ENCODE assay signal across 15 cellular contexts in the genomic region with DNA sequence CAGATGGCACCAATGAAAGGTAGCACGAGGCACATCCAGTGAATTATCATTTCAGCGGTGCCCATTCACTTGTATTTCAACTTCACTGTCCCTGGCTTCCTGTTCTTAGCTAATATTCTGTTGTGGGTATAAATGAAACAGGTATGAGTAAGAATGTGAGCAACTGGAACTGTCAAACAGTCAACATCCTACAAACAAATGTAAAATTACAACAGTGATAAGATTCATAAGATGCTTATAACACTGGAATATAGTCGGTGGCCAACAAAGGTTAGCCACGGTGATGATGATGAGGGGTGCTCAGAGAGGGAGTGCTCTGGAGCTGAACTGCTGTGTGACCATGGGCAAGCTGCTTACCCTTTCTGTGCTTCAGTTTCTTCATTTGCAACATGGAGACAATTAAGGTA.
DNase-seq lines count a peak whose midpoint lies in the region; ATAC-seq, FAIRE-seq and TF ChIP-seq lines count a peak whose summit lies in the region.
"Had no signal": no experiment of that assay in that cellular context is flagged by ENCODE, and none has a peak within 500 bp of the region (broad histone marks: within the 10 kb centered on the region; RNA-seq: fewer than 3 reads in every experiment).

No MANE protein-coding gene starts in this region.

- H3K4me2 ChIP-seq in OCI-LY3 (ENCODE audit: low read length) = peak overlapping the region; percentile 59

- H3K4me1 ChIP-seq in OCI-LY3 (ENCODE audit: low read length) (peaks cover 48% of the 10 kb centered on the region), esophagus muscularis mucosa (peaks cover 0 to 8% (median 6%) of the 10 kb centered on the region in 4 donors), A673 (ENCODE audit: insufficient read depth, low read length, poor library complexity, severe bottlenecking) (peaks cover 4% of the 10 kb centered on the region)
- H3K4me1 ChIP-seq: tibial nerve had no signal

- H2AFZ ChIP-seq in OCI-LY3 (ENCODE audit: low read depth, low read length) = peak overlapping the region; percentile 2; the same call in 1 of the 2 replicates
- H2AFZ ChIP-seq: GM23248 had no signal

- CTCF ChIA-PET in A673 (lab: Charles Lee) = interaction anchor here (0.5 to 0.7 kb wide), 4 partner anchors 43 to 1778 kb away, joined by 5 to 9 read pairs (median 6); no protein-coding TSS in a partner anchor

- H3K36me3 ChIP-seq in OCI-LY3 (replicated peaks; ENCODE audit: low read depth, low read length) (no peaks in the 10 kb centered on the region), esophagus muscularis mucosa (no peaks in the 10 kb centered on the region), A673 (ENCODE audit: insufficient read depth, low read length, poor library complexity, severe bottlenecking) (no peaks in the 10 kb centered on the region)
- H3K36me3 ChIP-seq: MG63, tibial nerve had no signal

- WGBS in esophagus muscularis mucosa = 89% methylated on average over 4 of the region's 4 CpGs

- TF ChIP-seq CTCF in OCI-LY3 (IDR thresholded peaks at IDR 0.05; ENCODE audit: low read depth, low read length) (no peak), esophagus muscularis mucosa (IDR thresholded peaks at IDR 0.05) (no peak), A673 (conservative IDR thresholded peaks at IDR 0.05; ENCODE audit: low read depth, low read length) (no peak)

- H3K27me3 ChIP-seq in OCI-LY3 (ENCODE audit: low read depth, low read length) (no peaks in the 10 kb centered on the region), esophagus muscularis mucosa (no peaks in the 10 kb centered on the region), A673 (replicated peaks; ENCODE audit: insufficient read depth, low read depth, low read length, poor library complexity) (no peaks in the 10 kb centered on the region)
- H3K27me3 ChIP-seq: tibial nerve had no signal

- H3K9me3 ChIP-seq in OCI-LY3 (ENCODE audit: insufficient read depth, low read length) (no peaks in the 10 kb centered on the region), esophagus muscularis mucosa (no peaks in the 10 kb centered on the region), A673 (ENCODE audit: low read depth, low read length, poor library complexity, severe bottlenecking) (no peaks in the 10 kb centered on the region)
- H3K9me3 ChIP-seq: MG63, tibial nerve had no signal

- ATAC-seq in GM18907 (IDR thresholded peaks at IDR 0.05; ENCODE audit: unreplicated experiment) = no peak
- ATAC-seq in HG02973 (IDR thresholded peaks at IDR 0.05; ENCODE audit: unreplicated experiment) = no peak

- H3K79me2 ChIP-seq in OCI-LY3 (ENCODE audit: low read length) = no peaks in the 10 kb centered on the region

- peak overlapping the region; percentile 44; the same call in 1 of the 2 replicates for H3K9ac ChIP-seq in OCI-LY3 (ENCODE audit: low read length)
- H3K9ac ChIP-seq: GM23248 had no signal

- BruUV-seq in A673 (replicated peaks; lab: Mats Ljungman, UMichigan) = no TSS peak

- no peak for TF ChIP-seq POLR2A in esophagus muscularis mucosa (IDR thresholded peaks at IDR 0.05; ENCODE audit: low read depth)

- peak; percentile 35 for DNase-seq in activated CD8-positive, alpha-beta memory T cell treated with anti-CD3 and anti-CD28 coated beads, Interleukin-2, amount 50 U/mL, for 48 hours
- DNase-seq in activated CD8-positive, alpha-beta memory T cell treated with anti-CD3 and anti-CD28 coated beads for 24 hours = no peak
- DNase-seq in GM18507 (ENCODE audit: extremely low spot score, insufficient read length, low read depth) = peak; percentile 33
- DNase-seq in esophagus muscularis mucosa (ENCODE audit: extremely low spot score) = peak; percentile 4
- DNase-seq in A673 (ENCODE audit: low spot score) = no peak
- DNase-seq: GM23248, NCI-H226, nucleus accumbens had no signal

- H3K4me3 ChIP-seq in OCI-LY3 (ENCODE audit: low read length) (no peak overlapping the region; the same call in none of the 2 replicates), esophagus muscularis mucosa (no peak overlapping the region), A673 (ENCODE audit: low read depth, low read length, poor library complexity, severe bottlenecking) (no peak overlapping the region)
- H3K4me3 ChIP-seq: GM23248, MG63, tibial nerve had no signal

- TF ChIP-seq EP300 in esophagus muscularis mucosa (IDR thresholded peaks at IDR 0.05) = no peak

- FAIRE-seq in GM18507 (lab: Jason Lieb, UNC) = peak; percentile 38
- FAIRE-seq: astrocyte, TTC549 had no signal

- POLR2A ChIA-PET in A673 (lab: Charles Lee; ENCODE audit: low non-redundant PET) = no interaction called here

- H4K20me1 ChIP-seq in OCI-LY3 (ENCODE audit: insufficient read depth, low read length) = no peaks in the 10 kb centered on the region

- intact Hi-C loops in esophagus muscularis mucosa (cut with DNase I) (loop anchor here (10.0 kb wide), 1 partner anchor 235 kb away; no protein-coding TSS in a partner anchor), A673 (cut with micrococcal nuclease; ENCODE audit: unreplicated experiment) (no loop called here)

- H3K27ac ChIP-seq in OCI-LY3 (ENCODE audit: low read length) (peak overlapping the region; percentile 19; the same call in 1 of the 2 replicates), esophagus muscularis mucosa (replicated peaks in 1 of 4) (no peak overlapping the region), A673 (ENCODE audit: low read depth, low read length, poor library complexity, severe bottlenecking) (no peak overlapping the region)
- H3K27ac ChIP-seq: GM23248, tibial nerve had no signal

Comparison
In these comparisons a context has a peak if more than half of its experiments do, and no peak if none do; other contexts are left out.
1. DNase-seq: peak in activated CD8-positive, alpha-beta memory T cell treated with anti-CD3 and anti-CD28 coated beads, Interleukin-2, amount 50 U/mL, for 48 hours (single experiment), GM18507 (single experiment) and esophagus muscularis mucosa (single experiment); none in activated CD8-positive, alpha-beta memory T cell treated with anti-CD3 and anti-CD28 coated beads for 24 hours (single experiment) and A673 (single experiment).